In the genomic region with DNA sequence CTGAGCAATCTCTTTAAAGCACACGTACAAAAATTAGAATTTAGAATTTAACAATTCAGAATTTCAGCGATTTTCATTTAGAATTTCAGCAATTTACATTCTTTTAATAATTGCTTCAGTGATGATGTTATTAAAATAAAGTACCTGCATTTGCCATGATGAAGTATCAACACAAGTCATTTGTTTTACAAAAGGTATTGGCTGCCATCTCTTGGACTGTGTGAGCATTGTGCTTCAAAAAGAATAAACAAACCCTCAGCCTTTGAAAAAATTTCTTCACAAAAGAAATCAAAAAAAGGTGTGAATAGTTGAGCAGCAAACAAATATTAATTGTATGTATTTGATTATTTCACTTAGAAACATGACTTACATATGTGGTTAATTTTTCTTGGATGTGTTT, we compare ENCODE assay signal across 9 cellular contexts. TPM values are rescaled to one million over a fixed set of nuclear protein-coding genes. Genes with fewer than 3 reads are reported as not detected.
DNase-seq lines count a peak whose midpoint lies in the region; ATAC-seq and TF ChIP-seq lines count a peak whose summit lies in the region.
"Had no signal": no experiment of that assay in that cellular context is flagged by ENCODE, and none has a peak within 500 bp of the region (broad histone marks: within the 10 kb centered on the region; RNA-seq: fewer than 3 reads in every experiment).

No MANE protein-coding gene starts in this region.

- in situ Hi-C loops in GM13977 (cut with MboI; ENCODE audit: low pct_unique_long_range_greater_than_20kb, low sequenced_read_pairs, unreplicated experiment) (loop anchor here (25.0 kb wide), 1 partner anchor 822 kb away; no protein-coding TSS in a partner anchor), brain microvascular endothelial cell (cut with HindIII; ENCODE audit: low pct_ligation_motif_present, low sequenced_read_pairs) (no loop called here)

- H3K27me3 Mint-ChIP-seq in neural crest cell (ENCODE audit: low read depth) (no peaks in the 10 kb centered on the region), WTC11 (ENCODE audit: low read depth) (no peaks in the 10 kb centered on the region)
- H3K27me3 Mint-ChIP-seq: dendritic cell treated with granulocyte-macrophage colony-stimulating factor and Interleukin-4, amounts not matched to agents 40 ng/mL and 50 ng/mL, for 4 days had no signal

- H3K4me1 Mint-ChIP-seq in neural crest cell (no peaks in the 10 kb centered on the region), WTC11 (no peaks in the 10 kb centered on the region; the same call in 1 of the 2 replicates)

- H3K27ac ChIP-seq in brain microvascular endothelial cell = no peak overlapping the region
- H3K27ac ChIP-seq: SJSA1 had no signal

- H3K36me3 ChIP-seq in brain microvascular endothelial cell (replicated peaks) = no peaks in the 10 kb centered on the region
- H3K36me3 ChIP-seq: SJSA1 had no signal

- H3K4me3 ChIP-seq in brain microvascular endothelial cell (ENCODE audit: low read depth, low read length) = no peak overlapping the region
- H3K4me3 ChIP-seq: SJSA1 had no signal

- H3K27me3 ChIP-seq in brain microvascular endothelial cell (replicated peaks) = no peaks in the 10 kb centered on the region
- H3K27me3 ChIP-seq: SJSA1 had no signal

- ATAC-seq in WTC11 = no peak

- H3K4me3 Mint-ChIP-seq in neural crest cell = no peak overlapping the region
- no peak overlapping the region for H3K4me3 Mint-ChIP-seq in WTC11
- H3K4me3 Mint-ChIP-seq: dendritic cell treated with granulocyte-macrophage colony-stimulating factor and Interleukin-4, amounts not matched to agents 40 ng/mL and 50 ng/mL, for 4 days had no signal

- H3K9me3 Mint-ChIP-seq in neural crest cell (peaks cover 2% of the 10 kb centered on the region), WTC11 (peaks cover 5% of the 10 kb centered on the region)
- H3K9me3 Mint-ChIP-seq: dendritic cell treated with granulocyte-macrophage colony-stimulating factor and Interleukin-4, amounts not matched to agents 40 ng/mL and 50 ng/mL, for 4 days had no signal

- DNase-seq in GM13977 (ENCODE audit: low spot score) (no peak), NCI-H2029 (lab: John Stamatoyannopoulos, UW) (peak; percentile 14), brain microvascular endothelial cell (no peak), neural crest cell (ENCODE audit: low read depth, low spot score) (no peak), WTC11 (ENCODE audit: low spot score) (no peak), medulla oblongata (ENCODE audit: extremely low spot score) (no peak), HEK293T (ENCODE audit: extremely low spot score) (no peak)

- H3K27ac Mint-ChIP-seq in neural crest cell (ENCODE audit: unreplicated experiment) (no peak overlapping the region), WTC11 (no peak overlapping the region)
- H3K27ac Mint-ChIP-seq: dendritic cell treated with granulocyte-macrophage colony-stimulating factor and Interleukin-4, amounts not matched to agents 40 ng/mL and 50 ng/mL, for 4 days had no signal

- CTCF ChIA-PET in WTC11 (lab: Charles Lee) = no interaction called here
- CTCF ChIA-PET in HEK293T (lab: Yijun Ruan, JAX) = no interaction called here

- H3K36me3 Mint-ChIP-seq in neural crest cell (ENCODE audit: low read depth) (peaks cover 3% of the 10 kb centered on the region), WTC11 (no peaks in the 10 kb centered on the region)

- POLR2A ChIA-PET in WTC11 (lab: Charles Lee) (no interaction called here), HEK293T (lab: Yijun Ruan, JAX) (no interaction called here)

- TF ChIP-seq CTCF in GM13977 (IDR thresholded peaks at IDR 0.05; ENCODE audit: extremely low read depth, insufficient read depth, missing control alignments) (peak; percentile 44), brain microvascular endothelial cell (IDR thresholded peaks at IDR 0.05; ENCODE audit: low read depth, low read length, missing control alignments) (peak; percentile 32), neural crest cell (conservative IDR thresholded peaks at IDR 0.05) (peak; percentile 61), WTC11 (IDR thresholded peaks at IDR 0.05) (no peak)

TF ChIP-seq in WTC11, 78 proteins besides CTCF, POLR2A, EP300 and RAD21:
- no peak for TF ChIP-seq RORB (CRISPR knock-in tag; IDR thresholded peaks at IDR 0.05)

TF ChIP-seq in HEK293T, 16 proteins besides CTCF, POLR2A, EP300 and RAD21:
- TF ChIP-seq SUZ12 (IDR thresholded peaks at IDR 0.05) (no peak), L3MBTL2 (conservative IDR thresholded peaks at IDR 0.05) (no peak), ZNF384 (IDR thresholded peaks at IDR 0.05) (no peak), NFRKB (IDR thresholded peaks at IDR 0.05) (no peak), PKNOX1 (IDR thresholded peaks at IDR 0.05) (no peak), ARNT (IDR thresholded peaks at IDR 0.05) (no peak), SP1 (IDR thresholded peaks at IDR 0.05) (no peak), FOXK2 (IDR thresholded peaks at IDR 0.05) (no peak), FOXM1 (IDR thresholded peaks at IDR 0.05; ENCODE audit: borderline replicate concordance) (no peak), TARDBP (IDR thresholded peaks at IDR 0.05) (no peak), ELF4 (IDR thresholded peaks at IDR 0.05) (no peak), HDGF (IDR thresholded peaks at IDR 0.05; ENCODE audit: borderline replicate concordance) (no peak), FOXA1 (IDR thresholded peaks at IDR 0.05) (no peak), CTBP1 (IDR thresholded peaks at IDR 0.05; ENCODE audit: borderline replicate concordance) (no peak), BHLHE40 (IDR thresholded peaks at IDR 0.05; ENCODE audit: borderline replicate concordance) (no peak), LEF1 (IDR thresholded peaks at IDR 0.05; ENCODE audit: borderline replicate concordance) (no peak)

RNA-seq across cellular contexts. Expression of gene ZC3H15, which starts 27.1 kb away (rescaled TPM):
- total RNA-seq in neural crest cell (73.1 and 76.7 TPM in 2 replicates), WTC11 (2021) (60.0 to 60.9 TPM (median 60.5 TPM) in 3 replicates)
